In the genomic region with DNA sequence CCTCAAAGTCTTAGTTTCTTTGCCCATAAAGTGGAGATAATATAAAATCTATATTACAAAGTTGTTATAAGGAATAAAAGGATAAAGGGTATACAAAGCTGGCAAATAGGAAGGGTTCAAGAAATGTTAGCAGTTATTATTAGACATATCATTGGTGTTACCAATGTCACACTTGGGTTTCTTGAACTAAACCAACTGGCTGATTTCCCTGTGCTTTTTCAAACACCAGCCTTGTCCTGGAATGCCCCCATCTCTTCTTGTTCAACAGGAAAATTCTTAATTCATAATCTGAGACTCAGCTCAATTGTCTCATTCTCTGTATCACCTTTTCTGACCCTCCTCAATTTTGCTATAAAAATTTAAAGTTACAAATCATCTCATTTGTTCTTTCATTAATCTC, we compare ENCODE assay signal across 6 cellular contexts.
"Had no signal": no experiment of that assay in that cellular context is flagged by ENCODE, and none has a peak within 500 bp of the region (broad histone marks: within the 10 kb centered on the region; RNA-seq: fewer than 3 reads in every experiment).

No MANE protein-coding gene starts in this region.

- H3K9me3 Mint-ChIP-seq: GM23338, H9 had no signal

- H3K4me2 ChIP-seq: GM23338 had no signal

- FAIRE-seq: H1, HTR-8/SVneo, K562 had no signal

- DNase-seq: H9, HCEC 1CT had no signal

- H3K4me3 Mint-ChIP-seq: GM23338, H9 had no signal

- H2AFZ ChIP-seq: GM23338 had no signal

- H3K4me3 ChIP-seq: GM23338, K562 had no signal

- H3K27ac Mint-ChIP-seq: GM23338, H9 had no signal

- H3K4me1 Mint-ChIP-seq: GM23338 had no signal

- ATAC-seq: GM23338, K562 had no signal
